8 cellular contexts compared by ENCODE assay signal in the genomic region with DNA sequence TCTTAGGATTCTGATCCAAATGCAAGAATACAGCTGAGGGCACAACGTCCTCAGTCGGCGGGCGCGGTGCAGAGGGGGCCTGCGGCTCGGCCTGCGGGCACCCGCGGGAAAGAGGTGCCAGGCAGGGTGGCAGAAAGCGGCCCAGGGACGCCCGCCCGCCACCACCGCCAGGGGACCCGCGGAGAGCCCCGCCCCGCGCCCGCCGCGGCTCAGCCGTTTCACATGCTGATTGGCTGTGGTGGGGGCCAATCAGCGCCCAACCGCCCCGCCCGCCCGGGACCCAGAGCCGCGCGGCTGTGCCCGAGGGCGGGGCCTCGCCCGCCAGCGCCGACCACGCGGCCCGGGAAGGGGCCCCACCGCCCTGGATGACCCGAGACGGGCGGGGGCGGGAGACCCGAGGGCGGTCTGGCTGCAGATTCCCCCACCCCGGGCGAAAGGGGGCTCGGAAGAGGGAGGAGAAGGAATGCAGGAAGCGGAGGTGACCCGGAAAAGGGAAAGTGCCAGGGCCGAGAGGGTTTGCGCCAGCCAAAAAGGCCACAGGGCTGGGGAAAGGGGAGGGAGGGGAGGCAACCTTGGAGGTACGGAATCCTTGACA. TPM values are rescaled to one million over a fixed set of nuclear protein-coding genes. Genes with fewer than 3 reads are reported as not detected.
DNase-seq lines count a peak whose midpoint lies in the region; ATAC-seq, FAIRE-seq and TF ChIP-seq lines count a peak whose summit lies in the region.

No MANE protein-coding gene starts in this region.

- H3K27ac Mint-ChIP-seq in central memory CD8-positive, alpha-beta T cell (ENCODE audit: low read depth) = peak overlapping the region; percentile 97

- peak overlapping the region; percentile 94 to 96 for H3K27ac ChIP-seq in kidney (ENCODE audit: low read depth in 2 of 2, low read length in 2 of 2)

- peak overlapping the region; percentile 74 for H3K4me3 ChIP-seq in AG09309 (ENCODE audit: control insufficient read depth, low read depth, low read length)
- H3K4me3 ChIP-seq in kidney (ENCODE audit: low read length in 2 of 2) = peak overlapping the region; percentile 73 to 79

- DNase-seq in AG09309 (ENCODE audit: low read depth) = no peak
- DNase-seq in NCI-H2196 treated with DMSO at 0.1 percent for 48 hours (lab: John Stamatoyannopoulos, UW; ENCODE audit: unreplicated experiment) = peak; percentile 83
- peak; percentile 82 for DNase-seq in activated CD4-positive, CD25-positive, alpha-beta regulatory T cell treated with anti-CD3 and anti-CD28 coated beads, Interleukin-2, amount 50 U/mL, for 16 hours (ENCODE audit: low read depth, low spot score)
- peak; percentile 82 to 84 for DNase-seq in central memory CD8-positive, alpha-beta T cell (ENCODE audit: low spot score in 2 of 2)
- peak; percentile 97 for DNase-seq in kidney
- DNase-seq in stimulated activated CD4-positive, alpha-beta T cell treated with anti-CD3 and anti-CD28 coated beads, Interleukin-15, amount 100 ng/mL, for 48 hours (ENCODE audit: low read depth in 2 of 2) = peak; percentile 82 to 88

- intact Hi-C loops in kidney (cut with DNase I) = loop anchor here (10.0 kb wide), 1 partner anchor 137 kb away; no protein-coding TSS in a partner anchor

- H3K9me3 ChIP-seq in kidney (ENCODE audit: control insufficient read depth in 1 of 2, low read length in 2 of 2) = no peaks in the 10 kb centered on the region

- peak overlapping the region; percentile 63 to 91 for H3K9ac ChIP-seq in kidney (ENCODE audit: low read length in 2 of 2)

- no peak for FAIRE-seq in kidney (lab: Jason Lieb, UNC)

- H3K36me3 Mint-ChIP-seq in central memory CD8-positive, alpha-beta T cell (ENCODE audit: insufficient read depth) = peaks cover 9% of the 10 kb centered on the region

- H3K27me3 Mint-ChIP-seq in central memory CD8-positive, alpha-beta T cell = no peaks in the 10 kb centered on the region

- H3K36me3 ChIP-seq in kidney (ENCODE audit: control insufficient read depth in 1 of 2, insufficient read depth in 2 of 2, low read length in 2 of 2) = no peaks in the 10 kb centered on the region

- H3K4me1 ChIP-seq in kidney (ENCODE audit: control insufficient read depth in 1 of 2, insufficient read depth in 1 of 2, low read depth in 1 of 2, low read length in 2 of 2) = peaks cover 13 to 22% of the 10 kb centered on the region in 2 donors

- no peaks in the 10 kb centered on the region for H3K9me3 Mint-ChIP-seq in central memory CD8-positive, alpha-beta T cell

- ATAC-seq in GM18907 (IDR thresholded peaks at IDR 0.05; ENCODE audit: unreplicated experiment) (peak; percentile 98), HG03108 (IDR thresholded peaks at IDR 0.05; ENCODE audit: unreplicated experiment) (peak; percentile 99)
- ATAC-seq in central memory CD8-positive, alpha-beta T cell (replicated peaks; ENCODE audit: extremely low read depth, poor library complexity, severe bottlenecking) = peak; percentile 94

- H3K4me3 Mint-ChIP-seq in central memory CD8-positive, alpha-beta T cell = peak overlapping the region; percentile 92

- H3K4me1 Mint-ChIP-seq in central memory CD8-positive, alpha-beta T cell = peaks cover 13% of the 10 kb centered on the region

- TF ChIP-seq CTCF in AG09309 (IDR thresholded peaks at IDR 0.05; ENCODE audit: control insufficient read depth, insufficient read depth, low read depth, low read length, missing control alignments) (peak; percentile 26), kidney (IDR thresholded peaks at IDR 0.05; ENCODE audit: borderline replicate concordance, extremely low read depth, insufficient read depth) (peak; percentile 36)

RNA-seq across cellular contexts. Expression of gene IRS1, which starts 8.0 kb away (rescaled TPM):
- 13.4 TPM for total RNA-seq in kidney
- polyA plus RNA-seq in kidney (ENCODE audit: insufficient read depth, low read depth, low replicate concordance) = 4.5 TPM

RNA-seq across cellular contexts. Expression of gene RHBDD1, which starts 44.3 kb away (rescaled TPM):
- 49.9 TPM for total RNA-seq in kidney
- 8.3 TPM for polyA plus RNA-seq in kidney (ENCODE audit: insufficient read depth, low read depth, low replicate concordance)
